1 cellular context compared by ENCODE assay signal in the genomic region with DNA sequence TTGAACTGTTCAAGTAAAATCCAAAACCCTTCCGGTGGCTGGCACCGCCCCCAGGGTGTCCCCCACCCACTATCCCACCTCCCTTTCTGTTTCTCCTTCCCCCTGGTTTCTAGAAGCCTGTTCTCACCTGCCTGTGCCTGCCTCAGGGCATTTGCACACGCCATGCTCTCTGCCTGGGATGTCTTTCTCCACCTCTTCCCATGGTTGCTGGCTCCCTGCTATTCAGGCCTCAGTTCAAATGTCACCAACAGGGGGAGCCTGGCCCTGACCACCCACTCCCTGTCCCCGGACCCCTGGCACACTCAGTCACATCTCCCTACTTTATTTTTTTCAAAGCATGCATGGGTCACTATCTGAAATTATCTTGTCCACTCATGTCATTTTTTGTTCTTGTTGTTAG.
A peak's percentile ranks its signal among the peaks of the same experiment; 100 is the strongest.
TF ChIP-seq lines count a peak whose summit lies in the region.

No MANE protein-coding gene starts in this region.

TF ChIP-seq in H1, 55 proteins besides CTCF, POLR2A, EP300 and RAD21:
- TF ChIP-seq, protein P1, sequence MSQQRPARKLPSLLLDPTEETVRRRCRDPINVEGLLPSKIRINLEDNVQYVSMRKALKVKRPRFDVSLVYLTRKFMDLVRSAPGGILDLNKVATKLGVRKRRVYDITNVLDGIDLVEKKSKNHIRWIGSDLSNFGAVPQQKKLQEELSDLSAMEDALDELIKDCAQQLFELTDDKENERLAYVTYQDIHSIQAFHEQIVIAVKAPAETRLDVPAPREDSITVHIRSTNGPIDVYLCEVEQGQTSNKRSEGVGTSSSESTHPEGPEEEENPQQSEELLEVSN (IDR thresholded peaks at IDR 0.05): no peak
- peak; percentile 94 for TF ChIP-seq KDM1A (IDR thresholded peaks at IDR 0.05; ENCODE audit: borderline replicate concordance, low read length)
